Comparison of ENCODE assay signal across 8 cellular contexts in genomic region chr6:42050011-42050896, GRCh38. TPM values are rescaled to one million over a fixed set of nuclear protein-coding genes. Genes with fewer than 3 reads are reported as not detected.
A peak's percentile ranks its signal among the peaks of the same experiment; 100 is the strongest.
DNase-seq lines count a peak whose midpoint lies in the region; ATAC-seq and TF ChIP-seq lines count a peak whose summit lies in the region.

Gene TAF8 (plus strand): TSS chr6:42050524. CDS start chr6:42050542, 18 bp downstream.

- peak within 1 kb of the TSS; percentile 97 for H3K4ac ChIP-seq in IMR-90 (ENCODE audit: low read depth, low read length)

- H3K79me1 ChIP-seq in IMR-90 (ENCODE audit: low read depth in 1 of 2, low read length in 2 of 2), result peaks cover 8 to 12% of the 10 kb centered on the region in 2 experiments

- peak within 1 kb of the TSS; percentile 94 for H3K4me2 ChIP-seq in IMR-90 (ENCODE audit: low read depth, low read length)
- peak within 1 kb of the TSS; percentile 83 for H3K4me2 ChIP-seq in OCI-LY7 (ENCODE audit: low read length)

- in situ Hi-C loops in IMR-90 (cut with MboI; ENCODE audit: low sequenced_read_pairs), result no loop called here

- H2BK5ac ChIP-seq in IMR-90 (ENCODE audit: low read depth, low read length, poor library complexity, severe bottlenecking), result peak within 1 kb of the TSS; percentile 98

- H3K27ac ChIP-seq in IMR-90 (ENCODE audit: insufficient read depth, low read length) (peak within 1 kb of the TSS; percentile 99), OCI-LY7 (ENCODE audit: low read depth, low read length, poor library complexity, severe bottlenecking) (peak within 1 kb of the TSS; percentile 74)

- H3K18ac ChIP-seq in IMR-90 (ENCODE audit: low read depth, low read length), result peak within 1 kb of the TSS; percentile 99

- 0% methylated on average over 19 of the region's 71 CpGs; no CpG with 5 or more reads in 1 of the 2 experiments for WGBS in IMR-90 (ENCODE audit: extremely low coverage in 2 of 2, insufficient read length in 1 of 2), 2 experiments

- TF ChIP-seq CTCF in IMR-90 (conservative IDR thresholded peaks at IDR 0.05; ENCODE audit: low read depth, low read length) (no peak), OCI-LY7 (conservative IDR thresholded peaks at IDR 0.05; ENCODE audit: low read length) (no peak)

- no TSS peak for BruUV-seq in IMR-90 (replicated peaks; lab: Mats Ljungman, UMichigan)
- BruUV-seq in OCI-LY7 (replicated peaks; lab: Mats Ljungman, UMichigan), result no TSS peak

- ATAC-seq in GM21528 (IDR thresholded peaks at IDR 0.05; ENCODE audit: low FRiP score, unreplicated experiment), result peak; percentile 77
- peak; percentile 92 for ATAC-seq in IMR-90 (ENCODE audit: low read depth)

- H3K9me3 ChIP-seq in IMR-90 (ENCODE audit: control insufficient read depth, insufficient read depth, low read length) (no peaks in the 10 kb centered on the region), OCI-LY7 (ENCODE audit: low read length) (no peaks in the 10 kb centered on the region), mononuclear cell (ENCODE audit: low read depth, low read length) (no peaks in the 10 kb centered on the region)

- H3K36me3 ChIP-seq in IMR-90 (ENCODE audit: control insufficient read depth, insufficient read depth, low read length) (0 out of 2 replicates have a peak, but pooled peaks cover 4% of the 10 kb centered on the region), OCI-LY7 (ENCODE audit: insufficient read depth, low read length) (peaks cover 29% of the 10 kb centered on the region)

- H2BK15ac ChIP-seq in IMR-90 (ENCODE audit: low read depth, low read length), result peak within 1 kb of the TSS; percentile 96; the same call in 2 of the 3 replicates

- H3K4me3 ChIP-seq in IMR-90 (ENCODE audit: insufficient read depth, low read depth, low read length) (peak within 1 kb of the TSS; percentile 97), OCI-LY7 (ENCODE audit: low read depth, low read length, poor library complexity, severe bottlenecking) (peak within 1 kb of the TSS; percentile 82), mononuclear cell (ENCODE audit: low read length) (peak within 1 kb of the TSS; percentile 93)

- CTCF ChIA-PET in IMR-90 (lab: Yijun Ruan, JAX) (interaction anchor here (0.5 to 1.4 kb wide), 3 partner anchors 10 to 1113 kb away, joined by 3 read pairs; partner anchors contain the start of gene TOMM6), OCI-LY7 (lab: Charles Lee; ENCODE audit: unreplicated experiment) (interaction anchor here (0.5 to 1.3 kb wide), 2 partner anchors 129 to 185 kb away, joined by 4 to 5 read pairs; partner anchors contain the start of genes BYSL and MED20)

- intact Hi-C loops in IMR-90 (cut with micrococcal nuclease) (no loop called here), OCI-LY7 (cut with micrococcal nuclease; ENCODE audit: unreplicated experiment) (no loop called here)

- H3K23ac ChIP-seq in IMR-90 (ENCODE audit: low read depth, low read length), result peak within 1 kb of the TSS; percentile 96

- peak within 1 kb of the TSS; percentile 97 for H2BK120ac ChIP-seq in IMR-90 (ENCODE audit: low read depth, low read length)

- peak within 1 kb of the TSS; percentile 100 for H3K14ac ChIP-seq in IMR-90 (replicated peaks; ENCODE audit: low read depth, low read length)

- peak within 1 kb of the TSS; percentile 89 to 100 for H4K8ac ChIP-seq in IMR-90 (ENCODE audit: low read depth in 2 of 2, low read length in 2 of 2)

- dilution Hi-C loops in IMR-90 (cut with HindIII; ENCODE audit: low sequenced_read_pairs, unreplicated experiment), result no loop called here

- DNase-seq in DMS 273 (lab: John Stamatoyannopoulos, UW; ENCODE audit: unreplicated experiment) (peak; percentile 96), IMR-90 (peak; percentile 92), OCI-LY7 (ENCODE audit: low spot score) (peak; percentile 97), activated T-cell treated with anti-CD3 and anti-CD28 coated beads for 1 hour (ENCODE audit: low read depth) (peak; percentile 78), epidermal melanocyte (ENCODE audit: insufficient read length, low spot score) (peak; percentile 92)
- DNase-seq in stimulated activated CD8-positive, alpha-beta memory T cell treated with anti-CD3 and anti-CD28 coated beads, Interleukin-4, amount 100 ng/mL, for 1 hour (ENCODE audit: low read depth in 2 of 2, low spot score in 1 of 2), result peak; percentile 78 to 81

- H3K4me1 ChIP-seq in IMR-90 (ENCODE audit: control insufficient read depth, insufficient read depth, low read length) (peaks cover 17% of the 10 kb centered on the region), OCI-LY7 (ENCODE audit: insufficient read depth, low read length, poor library complexity, severe bottlenecking) (peaks cover 49% of the 10 kb centered on the region), mononuclear cell (ENCODE audit: insufficient read depth, low read length) (peaks cover 61% of the 10 kb centered on the region)

- peaks cover 35% of the 10 kb centered on the region; the same call in 1 of the 2 replicates for H3K79me2 ChIP-seq in OCI-LY7 (ENCODE audit: insufficient read depth, low read depth, low read length)

- peak within 1 kb of the TSS; percentile 99 for H4K5ac ChIP-seq in IMR-90 (ENCODE audit: low read depth, low read length)

- H2AK5ac ChIP-seq in IMR-90 (ENCODE audit: low read depth, low read length), result peak within 1 kb of the TSS; percentile 83

- H4K91ac ChIP-seq in IMR-90 (ENCODE audit: insufficient read depth, low read depth, low read length), result peak within 1 kb of the TSS; percentile 98

- H3K9me2 ChIP-seq in OCI-LY7 (ENCODE audit: insufficient read depth, low read length), result no peaks in the 10 kb centered on the region

- H2AFZ ChIP-seq in IMR-90 (replicated peaks; ENCODE audit: low read length, poor library complexity) (peak within 1 kb of the TSS; percentile 99), OCI-LY7 (ENCODE audit: low read length) (peak within 1 kb of the TSS; percentile 41; the same call in 1 of the 2 replicates)

- peak within 1 kb of the TSS; percentile 99 for H3K9ac ChIP-seq in IMR-90 (ENCODE audit: low read depth, low read length)

- no peak for TF ChIP-seq RAD21 in IMR-90 (IDR thresholded peaks at IDR 0.05; ENCODE audit: low read length)

- peak within 1 kb of the TSS; percentile 64 for H2BK20ac ChIP-seq in IMR-90 (ENCODE audit: low read depth, low read length)

- H3K9me1 ChIP-seq in IMR-90 (ENCODE audit: insufficient read depth, low read length), result peaks cover 4% of the 10 kb centered on the region; the same call in 1 of the 2 replicates

- H4K20me1 ChIP-seq in IMR-90 (ENCODE audit: insufficient read depth, low read length) (no peaks in the 10 kb centered on the region), OCI-LY7 (ENCODE audit: insufficient read depth, low read length) (no peaks in the 10 kb centered on the region; the same call in 1 of the 2 replicates)

- POLR2A ChIA-PET in IMR-90 (lab: Charles Lee; ENCODE audit: unreplicated experiment), result interaction anchor here (0.7 to 1.0 kb wide), 2 partner anchors 8 to 263 kb away, joined by 3 to 11 read pairs; partner anchors contain the start of gene TOMM6
- POLR2A ChIA-PET in OCI-LY7 (lab: Charles Lee), result interaction anchor here (0.5 to 3.8 kb wide), 20 partner anchors 11 to 691 kb away, joined by 3 to 11 read pairs (median 4); partner anchors contain the start of genes TOMM6 and TRERF1

- peak within 1 kb of the TSS; percentile 98 for H3K56ac ChIP-seq in IMR-90 (ENCODE audit: extremely low read depth, insufficient read depth, low read length)

- H3K27me3 ChIP-seq in IMR-90 (ENCODE audit: control insufficient read depth, insufficient read depth, low read length) (no peaks in the 10 kb centered on the region; the same call in 1 of the 2 replicates), mononuclear cell (ENCODE audit: insufficient read depth, low read length) (no peaks in the 10 kb centered on the region)

- H2AK9ac ChIP-seq in IMR-90 (replicated peaks; ENCODE audit: low read depth, low read length, poor library complexity), result peak within 1 kb of the TSS; percentile 96

- TF ChIP-seq POLR2A in IMR-90 (IDR thresholded peaks at IDR 0.05; ENCODE audit: low read depth, low read length), result peak; percentile 98

TF ChIP-seq in IMR-90, 13 proteins besides CTCF, POLR2A, EP300 and RAD21:
- TF ChIP-seq USF2 (IDR thresholded peaks at IDR 0.05; ENCODE audit: low read depth, low read length) (peak; percentile 70), MXI1 (IDR thresholded peaks at IDR 0.05; ENCODE audit: borderline replicate concordance, low read depth, low read length) (no peak), NFE2L2 (IDR thresholded peaks at IDR 0.05; ENCODE audit: low read depth, low read length) (no peak), CEBPB (IDR thresholded peaks at IDR 0.05; ENCODE audit: low read depth, low read length) (no peak)

RNA-seq across cellular contexts. Expression of gene TAF8, which starts in this region (rescaled TPM):
- total RNA-seq in IMR-90 (2012; rRNA removed), result 19.7 and 22.8 TPM in 2 replicates
- polyA plus RNA-seq in IMR-90 (2012; rRNA removed), result 14.3 and 21.0 TPM in 2 replicates
- polyA plus RNA-seq in IMR-90 (2012; cell fraction: cytosol; rRNA removed), result 10.0 and 13.9 TPM in 2 replicates
- polyA plus RNA-seq in IMR-90 (2012; cell fraction: nucleus; rRNA removed; ENCODE audit: low replicate concordance), result 15.2 and 21.3 TPM in 2 replicates
- 33.2 and 35.1 TPM in 2 replicates for total RNA-seq in OCI-LY7 (2014; rRNA removed; shearing (Covaris generic))
- total RNA-seq in OCI-LY7 (2022), result 47.8 and 56.0 TPM in 2 replicates
- total RNA-seq in mononuclear cell, result 25.9 TPM

Comparison
In these comparisons a context has a peak if more than half of its experiments do, and no peak if none do; other contexts are left out.
1. Peak in every context shown above with its lines: DNase-seq, ATAC-seq, H3K4me3 ChIP-seq and H3K27ac ChIP-seq.